Comparison of ENCODE assay signal across 24 cellular contexts in the genomic region with DNA sequence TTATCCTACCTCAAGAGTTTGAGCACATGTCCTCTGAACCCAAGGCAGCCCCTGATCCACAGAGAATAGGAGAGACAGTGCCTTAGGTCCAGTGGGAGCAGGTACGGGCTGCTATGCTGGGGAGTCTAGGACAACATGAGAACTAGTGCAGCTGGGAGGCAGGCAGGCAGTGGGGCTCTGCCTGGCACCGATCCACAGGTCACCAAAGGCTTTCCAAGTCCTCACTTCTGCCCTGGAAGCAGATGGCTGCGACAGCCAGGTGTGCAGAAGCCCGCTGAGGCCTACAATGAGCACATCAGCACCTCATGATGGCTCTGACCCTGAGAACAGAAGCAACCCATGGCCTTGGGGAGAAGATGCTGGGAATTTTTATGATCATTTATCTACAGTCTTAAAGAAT. TPM values are rescaled to one million over a fixed set of nuclear protein-coding genes. Genes with fewer than 3 reads are reported as not detected.
DNase-seq lines count a peak whose midpoint lies in the region; ATAC-seq and TF ChIP-seq lines count a peak whose summit lies in the region.
"Had no signal": no experiment of that assay in that cellular context is flagged by ENCODE, and none has a peak within 500 bp of the region (broad histone marks: within the 10 kb centered on the region; RNA-seq: fewer than 3 reads in every experiment).

No MANE protein-coding gene starts in this region.

- intact Hi-C loops in PC-9 (cut with micrococcal nuclease; ENCODE audit: unreplicated experiment), result loop anchor here (5.0 kb wide), 1 partner anchor 295 kb away; no protein-coding TSS in a partner anchor
- intact Hi-C loops in activated CD4-positive, alpha-beta memory T cell treated with anti-CD3 and anti-CD28 coated beads for 36 hours (cut with micrococcal nuclease), result loop anchor here (5.0 kb wide), 1 partner anchor 115 kb away; a partner anchor contains a TSS
- intact Hi-C loops in CD4-positive, alpha-beta memory T cell (cut with micrococcal nuclease), result loop anchor here (5.0 kb wide), 1 partner anchor 85 kb away; no protein-coding TSS in a partner anchor

- no peaks in the 10 kb centered on the region for H3K4me1 Mint-ChIP-seq in T-helper 2 cell treated with Interferon-gamma antibody and Interleukin-4, amounts not matched to agents 5 μg/mL and 100 μg/mL, for 36 hours (ENCODE audit: low read depth)
- no peaks in the 10 kb centered on the region for H3K4me1 Mint-ChIP-seq in activated CD4-positive, alpha-beta memory T cell treated with anti-CD3 and anti-CD28 coated beads for 36 hours (ENCODE audit: low read depth)
- no peaks in the 10 kb centered on the region for H3K4me1 Mint-ChIP-seq in CD4-positive, alpha-beta memory T cell
- H3K4me1 Mint-ChIP-seq: GM23338, H9 had no signal

- H3K9me3 ChIP-seq in PC-9 (ENCODE audit: insufficient read depth, low read depth) (no peaks in the 10 kb centered on the region), neuronal stem cell (replicated peaks in 1 of 2; ENCODE audit: control insufficient read depth in 2 of 2, insufficient read depth in 1 of 2, low read depth in 1 of 2, low read length in 2 of 2) (no peaks in the 10 kb centered on the region)
- no peaks in the 10 kb centered on the region for H3K9me3 ChIP-seq in CD4-positive, alpha-beta memory T cell (ENCODE audit: control insufficient read depth in 1 of 2, low read length in 2 of 2)
- H3K9me3 ChIP-seq: Peyer's patch had no signal

- BruUV-seq in PC-9 (replicated peaks; lab: Mats Ljungman, UMichigan), result TSS peak; percentile 5

- H3K4me1 ChIP-seq in PC-9 (replicated peaks; ENCODE audit: insufficient read depth) (no peaks in the 10 kb centered on the region), neuronal stem cell (ENCODE audit: control insufficient read depth in 2 of 2, insufficient read depth in 1 of 2, low read depth in 1 of 2, low read length in 2 of 2) (peaks cover 0 to 1% of the 10 kb centered on the region in 2 donors)
- no peaks in the 10 kb centered on the region for H3K4me1 ChIP-seq in CD4-positive, alpha-beta memory T cell (ENCODE audit: insufficient read depth, low read length)

- no peak overlapping the region for H2BK120ac ChIP-seq in neuronal stem cell (ENCODE audit: low read depth, low read length)

- no peak for TF ChIP-seq CTCF in PC-9 (conservative IDR thresholded peaks at IDR 0.05)

- no peak overlapping the region for H3K4me3 ChIP-seq in PC-9
- H3K4me3 ChIP-seq in neuronal stem cell (ENCODE audit: low read length in 2 of 2), result no peak overlapping the region
- H3K4me3 ChIP-seq in CD4-positive, alpha-beta memory T cell (ENCODE audit: low read length in 2 of 2), result no peak overlapping the region
- H3K4me3 ChIP-seq: GM23338, Peyer's patch, SK-N-MC had no signal

- H2AFZ ChIP-seq in PC-9 (no peak overlapping the region), neuronal stem cell (ENCODE audit: low read length) (no peak overlapping the region)
- H2AFZ ChIP-seq: GM23338 had no signal

- ATAC-seq in left lobe of liver, result no peak
- ATAC-seq: GM23338 had no signal

- no peak overlapping the region for H3K4me3 Mint-ChIP-seq in T-helper 2 cell treated with Interferon-gamma antibody and Interleukin-4, amounts not matched to agents 5 μg/mL and 100 μg/mL, for 36 hours
- H3K4me3 Mint-ChIP-seq in activated CD4-positive, alpha-beta memory T cell treated with anti-CD3 and anti-CD28 coated beads for 36 hours, result no peak overlapping the region
- no peak overlapping the region for H3K4me3 Mint-ChIP-seq in CD4-positive, alpha-beta memory T cell
- H3K4me3 Mint-ChIP-seq: CD4-positive, CD25-positive, alpha-beta regulatory T cell; GM23338; H9 had no signal

- WGBS in neuronal stem cell (ENCODE audit: extremely low coverage in 2 of 2, insufficient read length in 2 of 2, insufficient replicate concordance in 1 of 2), 2 donors, result no CpG with 5 or more reads among the region's 4 CpGs

- no peak overlapping the region for H2AK5ac ChIP-seq in neuronal stem cell (ENCODE audit: low read depth, low read length)

- H3K36me3 ChIP-seq in PC-9 (ENCODE audit: low read depth) (peaks cover 73% of the 10 kb centered on the region), neuronal stem cell (replicated peaks in 1 of 2; ENCODE audit: control insufficient read depth in 2 of 2, insufficient read depth in 2 of 2, low read length in 2 of 2) (peaks cover 82 to 98% of the 10 kb centered on the region in 2 donors)
- H3K36me3 ChIP-seq in CD4-positive, alpha-beta memory T cell (ENCODE audit: insufficient read depth, low read length), result peaks cover 85% of the 10 kb centered on the region

- H3K27ac ChIP-seq in PC-9 (no peak overlapping the region), neuronal stem cell (replicated peaks; ENCODE audit: low read length) (no peak overlapping the region)
- no peak overlapping the region for H3K27ac ChIP-seq in CD4-positive, alpha-beta memory T cell (ENCODE audit: low read depth, low read length)
- H3K27ac ChIP-seq: Peyer's patch, SK-N-MC had no signal

- POLR2A ChIA-PET in PC-9 (lab: Charles Lee; ENCODE audit: unreplicated experiment), result no interaction called here
- POLR2A ChIA-PET in activated CD4-positive, alpha-beta memory T cell treated with anti-CD3 and anti-CD28 coated beads for 36 hours (lab: Charles Lee), result no interaction called here
- POLR2A ChIA-PET in CD4-positive, alpha-beta memory T cell (lab: Charles Lee; ENCODE audit: partially characterized antibody), result interaction anchor here (1.0 kb wide), 1 partner anchor 11 kb away, joined by 3 read pairs; no protein-coding TSS in a partner anchor

- H4K8ac ChIP-seq in neuronal stem cell (ENCODE audit: low read depth, low read length), result no peak overlapping the region

- H3K27me3 ChIP-seq in PC-9 (ENCODE audit: insufficient read depth, low read depth) (no peaks in the 10 kb centered on the region), neuronal stem cell (ENCODE audit: control insufficient read depth in 3 of 3, insufficient read depth in 3 of 3, low read depth in 1 of 3, low read length in 3 of 3) (no peaks in the 10 kb centered on the region)
- no peaks in the 10 kb centered on the region for H3K27me3 ChIP-seq in CD4-positive, alpha-beta memory T cell (ENCODE audit: insufficient read depth, low read length)
- H3K27me3 ChIP-seq: Peyer's patch had no signal

- H3K9ac ChIP-seq in neuronal stem cell (ENCODE audit: low read depth, low read length, poor library complexity), result peak overlapping the region; percentile 60

- no peak overlapping the region for H3K18ac ChIP-seq in neuronal stem cell (ENCODE audit: low read length)

- DNase-seq in T-helper 2 cell treated with Interferon-gamma antibody and Interleukin-4, amounts not matched to agents 5 μg/mL and 100 μg/mL, for 36 hours (ENCODE audit: low spot score), result no peak
- DNase-seq in T-helper 2 cell (no peak), PC-9 (no peak), neuronal stem cell (ENCODE audit: low spot score) (no peak), left lobe of liver (ENCODE audit: low spot score) (no peak)
- no peak for DNase-seq in activated CD4-positive, alpha-beta memory T cell treated with anti-CD3 and anti-CD28 coated beads for 36 hours
- no peak for DNase-seq in CD4-positive, alpha-beta memory T cell
- DNase-seq: CD4-positive, CD25-positive, alpha-beta regulatory T cell; COR-L47; DMS53; H9; Karpas-422; NCI-H1092; NCI-H1417 treated with DMSO at 0.1 percent for 48 hours; NCI-H187; NCI-H2081 treated with DMSO at 0.1 percent for 48 hours; NCI-H524; NCI-H774; Peyer's patch; SIG-M5 had no signal

- no peaks in the 10 kb centered on the region for H3K9me3 Mint-ChIP-seq in T-helper 2 cell treated with Interferon-gamma antibody and Interleukin-4, amounts not matched to agents 5 μg/mL and 100 μg/mL, for 36 hours
- H3K9me3 Mint-ChIP-seq in activated CD4-positive, alpha-beta memory T cell treated with anti-CD3 and anti-CD28 coated beads for 36 hours, result no peaks in the 10 kb centered on the region
- H3K9me3 Mint-ChIP-seq in CD4-positive, alpha-beta memory T cell, result no peaks in the 10 kb centered on the region
- H3K9me3 Mint-ChIP-seq: CD4-positive, CD25-positive, alpha-beta regulatory T cell; GM23338; H9 had no signal

- no peaks in the 10 kb centered on the region for H3K27me3 Mint-ChIP-seq in T-helper 2 cell treated with Interferon-gamma antibody and Interleukin-4, amounts not matched to agents 5 μg/mL and 100 μg/mL, for 36 hours (ENCODE audit: low read depth)
- H3K27me3 Mint-ChIP-seq in activated CD4-positive, alpha-beta memory T cell treated with anti-CD3 and anti-CD28 coated beads for 36 hours, result no peaks in the 10 kb centered on the region
- no peaks in the 10 kb centered on the region for H3K27me3 Mint-ChIP-seq in CD4-positive, alpha-beta memory T cell
- H3K27me3 Mint-ChIP-seq: CD4-positive, CD25-positive, alpha-beta regulatory T cell had no signal

- no peak overlapping the region for H3K23ac ChIP-seq in neuronal stem cell (ENCODE audit: low read depth, low read length, poor library complexity)

- CTCF ChIA-PET in PC-9 (lab: Charles Lee), result no interaction called here
- CTCF ChIA-PET in activated CD4-positive, alpha-beta memory T cell treated with anti-CD3 and anti-CD28 coated beads for 36 hours (lab: Charles Lee), result interaction anchor here (1.3 kb wide), 1 partner anchor 161 kb away, joined by 5 read pairs; no protein-coding TSS in a partner anchor
- CTCF ChIA-PET in CD4-positive, alpha-beta memory T cell (lab: Charles Lee; ENCODE audit: partially characterized antibody), result interaction anchor here (1.3 to 4.1 kb wide), 2 partner anchors 76 to 295 kb away, joined by 3 to 19 read pairs; no protein-coding TSS in a partner anchor

- no peak overlapping the region for H4K91ac ChIP-seq in neuronal stem cell (ENCODE audit: low read depth, low read length, poor library complexity)

- no peak overlapping the region for H2BK15ac ChIP-seq in neuronal stem cell (ENCODE audit: low read length)

- H4K20me1 ChIP-seq in PC-9 (ENCODE audit: insufficient read depth), result peaks cover 83% of the 10 kb centered on the region

- peaks cover 45% of the 10 kb centered on the region for H3K36me3 Mint-ChIP-seq in T-helper 2 cell treated with Interferon-gamma antibody and Interleukin-4, amounts not matched to agents 5 μg/mL and 100 μg/mL, for 36 hours (ENCODE audit: low read depth)
- peaks cover 51% of the 10 kb centered on the region for H3K36me3 Mint-ChIP-seq in activated CD4-positive, alpha-beta memory T cell treated with anti-CD3 and anti-CD28 coated beads for 36 hours
- peaks cover 62 to 73% of the 10 kb centered on the region in 2 donors for H3K36me3 Mint-ChIP-seq in CD4-positive, alpha-beta memory T cell

- peaks cover 67% of the 10 kb centered on the region for H3K79me2 ChIP-seq in PC-9 (ENCODE audit: low read depth)

- no peak overlapping the region for H2BK5ac ChIP-seq in neuronal stem cell (ENCODE audit: low read length)

- H3K27ac Mint-ChIP-seq in T-helper 2 cell treated with Interferon-gamma antibody and Interleukin-4, amounts not matched to agents 5 μg/mL and 100 μg/mL, for 36 hours, result peak overlapping the region; percentile 15
- no peak overlapping the region for H3K27ac Mint-ChIP-seq in activated CD4-positive, alpha-beta memory T cell treated with anti-CD3 and anti-CD28 coated beads for 36 hours
- H3K27ac Mint-ChIP-seq in CD4-positive, alpha-beta memory T cell, result no peak overlapping the region
- H3K27ac Mint-ChIP-seq: CD4-positive, CD25-positive, alpha-beta regulatory T cell; GM23338 had no signal

- H3K4ac ChIP-seq in neuronal stem cell (ENCODE audit: low read length), result no peak overlapping the region

- H3K4me2 ChIP-seq in PC-9 (no peak overlapping the region), neuronal stem cell (ENCODE audit: insufficient read depth, low read length, poor library complexity, severe bottlenecking) (no peak overlapping the region)
- H3K4me2 ChIP-seq: GM23338 had no signal

- no peak overlapping the region for H3K14ac ChIP-seq in neuronal stem cell (ENCODE audit: low read length)

- peaks cover 24% of the 10 kb centered on the region for H3F3A ChIP-seq in PC-9 (ENCODE audit: insufficient read depth, low read depth)

- no peak overlapping the region for H2BK12ac ChIP-seq in neuronal stem cell (ENCODE audit: low read length)

- H3K9me2 ChIP-seq in PC-9 (ENCODE audit: insufficient read depth), result no peaks in the 10 kb centered on the region

- peaks cover 23% of the 10 kb centered on the region for H3K79me1 ChIP-seq in neuronal stem cell (ENCODE audit: low read depth, low read length)

RNA-seq across cellular contexts. Expression of a gene that starts 29.8 kb away (rescaled TPM):
- total RNA-seq in PC-9 (2021) (17.7 and 20.1 TPM in 2 replicates), left lobe of liver (0.15 TPM)
- 1.1 TPM for polyA plus RNA-seq in neuronal stem cell (2013, experiment 1 of 2)
- 1.1 TPM for polyA plus RNA-seq in neuronal stem cell (2013, experiment 2 of 2)
- not detected for total RNA-seq in activated CD4-positive, alpha-beta memory T cell treated with anti-CD3 and anti-CD28 coated beads for 36 hours
- total RNA-seq in CD4-positive, alpha-beta memory T cell, result under 1 TPM in 1 of 2 experiments, not detected in 1; 0.29 TPM
- not detected for polyA plus RNA-seq in CD4-positive, alpha-beta memory T cell
- total RNA-seq: A172, G401, Peyer's patch had no signal
- polyA plus RNA-seq: CD4-positive, CD25-positive, alpha-beta regulatory T cell had no signal

Comparison
In these comparisons a context has a peak if more than half of its experiments do, and no peak if none do; other contexts are left out.
1. RNA of a gene that starts 29.8 kb away (total RNA-seq): 17.7 to 20.1 TPM in PC-9; 0.29 TPM in CD4-positive, alpha-beta memory T cell, 0.15 TPM in left lobe of liver (single experiment) and not detected in activated CD4-positive, alpha-beta memory T cell treated with anti-CD3 and anti-CD28 coated beads for 36 hours; every median in the first group is over 10 times any median in the second.